Comparison of ENCODE assay signal across 21 cellular contexts in the genomic region with DNA sequence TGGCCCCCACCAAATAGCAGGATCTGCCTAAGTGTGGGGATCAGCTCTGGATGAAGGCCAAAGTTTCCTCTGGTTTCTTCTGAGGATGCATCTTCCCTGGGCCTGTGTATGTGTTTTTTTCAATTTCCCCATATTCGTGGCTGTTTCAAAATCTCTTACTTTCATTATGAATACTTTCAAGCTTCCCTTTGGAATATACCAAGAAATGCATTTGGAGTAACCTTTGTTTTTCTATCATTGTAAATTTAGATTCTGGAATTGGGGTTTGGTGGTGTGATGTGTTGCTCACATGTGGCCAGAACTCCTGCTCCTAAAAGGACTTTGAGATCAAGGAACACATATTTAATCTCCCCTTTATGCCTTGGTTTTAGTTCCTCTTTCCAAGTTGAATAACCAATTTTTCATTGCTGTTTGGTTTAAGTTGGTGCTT.
DNase-seq lines count a peak whose midpoint lies in the region; ATAC-seq and TF ChIP-seq lines count a peak whose summit lies in the region.
"Had no signal": no experiment of that assay in that cellular context is flagged by ENCODE, and none has a peak within 500 bp of the region (broad histone marks: within the 10 kb centered on the region; RNA-seq: fewer than 3 reads in every experiment).

No MANE protein-coding gene starts in this region.

- no peaks in the 10 kb centered on the region for H3F3A ChIP-seq in OCI-LY1 (ENCODE audit: insufficient read depth, low read length)

- no peaks in the 10 kb centered on the region for H3K9me2 ChIP-seq in OCI-LY1 (ENCODE audit: low read depth, low read length)
- H3K9me2 ChIP-seq: SK-N-SH had no signal

- no peak for TF ChIP-seq CTCF in GM13977 (IDR thresholded peaks at IDR 0.05; ENCODE audit: extremely low read depth, insufficient read depth, missing control alignments)
- TF ChIP-seq CTCF in OCI-LY1 (IDR thresholded peaks at IDR 0.05; ENCODE audit: low read length) = no peak

- H3K9me3 ChIP-seq in BLaER1 = no peaks in the 10 kb centered on the region; the same call in 1 of the 2 replicates
- H3K9me3 ChIP-seq in OCI-LY1 (ENCODE audit: low read length) = no peaks in the 10 kb centered on the region
- no peaks in the 10 kb centered on the region for H3K9me3 ChIP-seq in iPS-20b (ENCODE audit: insufficient read depth, low read depth, low read length)
- H3K9me3 ChIP-seq: Peyer's patch, SK-N-SH, thoracic aorta had no signal

- H4K20me1 ChIP-seq in BLaER1 (peaks cover 51% of the 10 kb centered on the region), OCI-LY1 (ENCODE audit: insufficient read depth, low read length) (no peaks in the 10 kb centered on the region)

- no peak overlapping the region for H3K4me3 Mint-ChIP-seq in effector memory CD8-positive, alpha-beta T cell
- H3K4me3 Mint-ChIP-seq: activated CD4-positive, alpha-beta T cell treated with anti-CD3 and anti-CD28 coated beads, Interleukin-2, amount 10 ng/mL, durations not matched to agents 7 days and 5 days had no signal

- in situ Hi-C loops in GM13977 (cut with MboI; ENCODE audit: low pct_unique_long_range_greater_than_20kb, low sequenced_read_pairs, unreplicated experiment) = no loop called here

- no peaks in the 10 kb centered on the region for H3K27me3 Mint-ChIP-seq in effector memory CD8-positive, alpha-beta T cell
- H3K27me3 Mint-ChIP-seq: activated CD4-positive, alpha-beta T cell treated with anti-CD3 and anti-CD28 coated beads, Interleukin-2, amount 10 ng/mL, durations not matched to agents 7 days and 5 days had no signal

- H3K27me3 ChIP-seq in BLaER1 (no peaks in the 10 kb centered on the region), OCI-LY1 (ENCODE audit: insufficient read depth, low read length) (no peaks in the 10 kb centered on the region), iPS-20b (ENCODE audit: insufficient read depth, low read length) (no peaks in the 10 kb centered on the region)
- H3K27me3 ChIP-seq: Peyer's patch had no signal

- peaks cover 24% of the 10 kb centered on the region for H3K36me3 ChIP-seq in BLaER1
- H3K36me3 ChIP-seq in OCI-LY1 (ENCODE audit: insufficient read depth, low read length) = no peaks in the 10 kb centered on the region; the same call in 1 of the 2 replicates
- no peaks in the 10 kb centered on the region for H3K36me3 ChIP-seq in iPS-20b (ENCODE audit: insufficient read depth, low read depth, low read length)
- H3K36me3 ChIP-seq: thoracic aorta had no signal

- H3K4me1 Mint-ChIP-seq in effector memory CD8-positive, alpha-beta T cell (ENCODE audit: low read depth in 2 of 2) = peaks cover 23 to 42% of the 10 kb centered on the region in 2 donors

- no peak overlapping the region for H3K4me3 ChIP-seq in BLaER1
- H3K4me3 ChIP-seq in OCI-LY1 (ENCODE audit: low read depth, low read length, poor library complexity, severe bottlenecking) = no peak overlapping the region
- H3K4me3 ChIP-seq in iPS-20b (ENCODE audit: low read length) = no peak overlapping the region
- H3K4me3 ChIP-seq: Peyer's patch, thoracic aorta had no signal

- H3K4me1 ChIP-seq in BLaER1 (peaks cover 44% of the 10 kb centered on the region), OCI-LY1 (ENCODE audit: insufficient read depth, low read length, severe bottlenecking) (peaks cover 36% of the 10 kb centered on the region), iPS-20b (ENCODE audit: insufficient read depth, low read length) (peaks cover 11% of the 10 kb centered on the region; the same call in 1 of the 2 replicates)

- peak; percentile 20 for DNase-seq in GM13977 (ENCODE audit: low spot score)
- no peak for DNase-seq in effector memory CD8-positive, alpha-beta T cell
- no peak for DNase-seq in NCI-H146 (lab: John Stamatoyannopoulos, UW)
- no peak for DNase-seq in NCI-H2196 (lab: John Stamatoyannopoulos, UW; ENCODE audit: unreplicated experiment)
- DNase-seq: activated CD4-positive, alpha-beta T cell treated with anti-CD3 and anti-CD28 coated beads, Interleukin-2, amount 10 ng/mL, durations not matched to agents 7 days and 5 days; activated CD8-positive, alpha-beta memory T cell treated with anti-CD3 and anti-CD28 coated beads, Interleukin-2, amount 50 U/mL, for 48 hours; activated gamma-delta T cell treated with Interleukin-2 at 50 U/mL for 16 hours; amygdala; central memory CD4-positive, alpha-beta T cell; EL; NCI-H1417; NCI-H526; nucleus accumbens; Peyer's patch; SK-N-SH had no signal

- H3K4me2 ChIP-seq in BLaER1 (peak overlapping the region; percentile 49), OCI-LY1 (ENCODE audit: low read length) (peak overlapping the region; percentile 38; the same call in 1 of the 2 replicates)
- H3K4me2 ChIP-seq: SK-N-SH had no signal

- no peak overlapping the region for H3K9ac ChIP-seq in BLaER1
- no peak overlapping the region for H3K9ac ChIP-seq in OCI-LY1 (ENCODE audit: low read length)
- peak overlapping the region; percentile 9; the same call in 1 of the 2 replicates for H3K9ac ChIP-seq in iPS-20b (ENCODE audit: low read depth, low read length)
- H3K9ac ChIP-seq: SK-N-SH had no signal

- H3K36me3 Mint-ChIP-seq in effector memory CD8-positive, alpha-beta T cell (ENCODE audit: insufficient read depth) = peaks cover under 1% of the 10 kb centered on the region

- no peak for ATAC-seq in effector memory CD8-positive, alpha-beta T cell (replicated peaks)
- ATAC-seq: esophagus mucosa, left lobe of liver had no signal

- no peaks in the 10 kb centered on the region for H3K9me3 Mint-ChIP-seq in effector memory CD8-positive, alpha-beta T cell
- H3K9me3 Mint-ChIP-seq: activated CD4-positive, alpha-beta T cell treated with anti-CD3 and anti-CD28 coated beads, Interleukin-2, amount 10 ng/mL, durations not matched to agents 7 days and 5 days had no signal

- peaks cover 6% of the 10 kb centered on the region; the same call in 1 of the 2 replicates for H3K79me2 ChIP-seq in OCI-LY1 (ENCODE audit: insufficient read depth, low read length)

- H2AFZ ChIP-seq in OCI-LY1 (ENCODE audit: low read length) = no peak overlapping the region

- H3K27ac ChIP-seq in BLaER1 (no peak overlapping the region), OCI-LY1 (ENCODE audit: low read depth, low read length, poor library complexity, severe bottlenecking) (peak overlapping the region; percentile 21), iPS-20b (ENCODE audit: low read length) (no peak overlapping the region)
- H3K27ac ChIP-seq: Peyer's patch had no signal

- H3K27ac Mint-ChIP-seq in effector memory CD8-positive, alpha-beta T cell = peak overlapping the region in 1 of 2 donors; percentile 5
- H3K27ac Mint-ChIP-seq: activated CD4-positive, alpha-beta T cell treated with anti-CD3 and anti-CD28 coated beads, Interleukin-2, amount 10 ng/mL, durations not matched to agents 7 days and 5 days had no signal
